8 cellular contexts compared by ENCODE assay signal in the genomic region with DNA sequence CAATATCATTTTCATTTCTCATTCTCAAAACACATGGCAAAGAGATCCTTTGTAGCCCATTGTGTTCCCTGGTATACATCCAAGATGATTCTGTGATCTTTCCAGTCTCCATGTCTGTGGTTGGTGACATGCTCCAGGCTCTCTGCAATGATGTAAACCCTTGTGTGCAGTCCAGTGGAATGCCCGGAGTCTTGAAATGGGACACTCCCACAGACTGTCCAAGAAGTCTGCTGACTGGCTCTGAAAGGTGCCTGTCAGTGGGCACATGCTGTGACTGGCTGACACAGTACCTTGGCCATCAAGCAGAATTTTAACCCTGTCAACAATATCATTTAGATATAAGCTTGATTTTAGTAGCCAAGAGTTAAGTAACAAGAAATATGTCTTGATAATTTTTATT.
DNase-seq lines count a peak whose midpoint lies in the region; TF ChIP-seq lines count a peak whose summit lies in the region.

No MANE protein-coding gene starts in this region.

- no peaks in the 10 kb centered on the region for H3K9me3 Mint-ChIP-seq in activated T-helper 2 cell treated with anti-CD3 and anti-CD28 coated beads, Interferon-gamma antibody, Interleukin-2, Interleukin-4, amounts not matched to agents 10 μg/mL and 5 μg/mL and 100 μg/mL, durations not matched to agents 14 hours and 24 hours and 36 hours

- H3K79me2 ChIP-seq in mammary epithelial cell (ENCODE audit: insufficient read depth, low read length) = no peaks in the 10 kb centered on the region

- H3K36me3 Mint-ChIP-seq in activated T-helper 2 cell treated with anti-CD3 and anti-CD28 coated beads, Interferon-gamma antibody, Interleukin-2, Interleukin-4, amounts not matched to agents 10 μg/mL and 5 μg/mL and 100 μg/mL, durations not matched to agents 14 hours and 24 hours and 36 hours (ENCODE audit: low read depth) = no peaks in the 10 kb centered on the region

- CTCF ChIA-PET in mammary epithelial cell (lab: Charles Lee; ENCODE audit: low non-redundant PET) = no interaction called here

- intact Hi-C loops in mammary epithelial cell (cut with micrococcal nuclease) = no loop called here
- intact Hi-C loops in activated T-helper 2 cell treated with anti-CD3 and anti-CD28 coated beads, Interferon-gamma antibody, Interleukin-2, Interleukin-4, amounts not matched to agents 10 μg/mL and 5 μg/mL and 100 μg/mL, durations not matched to agents 14 hours and 24 hours and 36 hours (cut with micrococcal nuclease) = no loop called here

- H3K4me1 Mint-ChIP-seq in activated T-helper 2 cell treated with anti-CD3 and anti-CD28 coated beads, Interferon-gamma antibody, Interleukin-2, Interleukin-4, amounts not matched to agents 10 μg/mL and 5 μg/mL and 100 μg/mL, durations not matched to agents 14 hours and 24 hours and 36 hours (ENCODE audit: low read depth) = no peaks in the 10 kb centered on the region

- WGBS in mammary epithelial cell (ENCODE audit: low coverage, missing lambda C conversion rate) = 0% methylated on average over 1 of the region's 1 CpG

- no peaks in the 10 kb centered on the region for H3K4me1 ChIP-seq in mammary epithelial cell (ENCODE audit: insufficient read depth, low read length)

- H3K4me3 ChIP-seq in HFF-Myc (replicated peaks; ENCODE audit: low read depth, low read length) = no peak overlapping the region
- no peak overlapping the region for H3K4me3 ChIP-seq in mammary epithelial cell (replicated peaks in 1 of 3; ENCODE audit: insufficient read depth in 1 of 3, low read depth in 2 of 3, low read length in 3 of 3)

- H3K9me3 ChIP-seq in mammary epithelial cell (replicated peaks; ENCODE audit: insufficient read depth, low read length) = no peaks in the 10 kb centered on the region

- H4K20me1 ChIP-seq in mammary epithelial cell (ENCODE audit: insufficient read depth, low read length) = no peaks in the 10 kb centered on the region

- dilution Hi-C loops in mammary epithelial cell (cut with HindIII; ENCODE audit: low sequenced_read_pairs) = no loop called here

- no peak overlapping the region for H3K4me3 Mint-ChIP-seq in activated T-helper 2 cell treated with anti-CD3 and anti-CD28 coated beads, Interferon-gamma antibody, Interleukin-2, Interleukin-4, amounts not matched to agents 10 μg/mL and 5 μg/mL and 100 μg/mL, durations not matched to agents 14 hours and 24 hours and 36 hours (ENCODE audit: low read depth)

- H3K27ac ChIP-seq in mammary epithelial cell (ENCODE audit: insufficient read depth, low read depth, low read length) (no peak overlapping the region), substantia nigra (ENCODE audit: low read depth, low read length, poor library complexity, severe bottlenecking) (peak overlapping the region; percentile 84)

- in situ Hi-C loops in mammary epithelial cell (cut with MboI; ENCODE audit: low sequenced_read_pairs in 2 of 2) = no loop called here

- H3K27me3 ChIP-seq in mammary epithelial cell (ENCODE audit: insufficient read depth, low read length) = no peaks in the 10 kb centered on the region

- DNase-seq in HFF-Myc (ENCODE audit: extremely low read depth, low read depth) (peak; percentile 19), mammary epithelial cell (peak; percentile 62), inferior parietal cortex (ENCODE audit: extremely low spot score) (peak; percentile 87), substantia nigra (lab: John Stamatoyannopoulos, UW) (peak in 48 of 49 donors; percentile 9 to 94 (median 78)), COLO668 (lab: John Stamatoyannopoulos, UW; ENCODE audit: unreplicated experiment) (no peak)
- DNase-seq in activated T-helper 2 cell treated with anti-CD3 and anti-CD28 coated beads, Interferon-gamma antibody, Interleukin-2, Interleukin-4, amounts not matched to agents 10 μg/mL and 5 μg/mL and 100 μg/mL, durations not matched to agents 14 hours and 24 hours and 36 hours (ENCODE audit: low spot score) = no peak
- DNase-seq in NK-92 treated with Interleukin-12 subunit alpha and Interleukin-12 subunit beta, amount 100 ng/mL, for 24 hours (lab: John Stamatoyannopoulos, UW) = no peak
- DNase-seq in activated naive CD4-positive, alpha-beta T cell treated with anti-CD3 and anti-CD28 coated beads, Interleukin-2, amount 50 U/mL, for 16 hours = no peak

- no peak overlapping the region for H3K4me2 ChIP-seq in mammary epithelial cell (ENCODE audit: insufficient read depth, low read depth, low read length)

- H3K27ac Mint-ChIP-seq in activated T-helper 2 cell treated with anti-CD3 and anti-CD28 coated beads, Interferon-gamma antibody, Interleukin-2, Interleukin-4, amounts not matched to agents 10 μg/mL and 5 μg/mL and 100 μg/mL, durations not matched to agents 14 hours and 24 hours and 36 hours = no peak overlapping the region

- no peaks in the 10 kb centered on the region for H3K36me3 ChIP-seq in mammary epithelial cell (ENCODE audit: insufficient read depth, low read length)

- no TSS peak for BruUV-seq in mammary epithelial cell (replicated peaks; lab: Mats Ljungman, UMichigan)

- H3K27me3 Mint-ChIP-seq in activated T-helper 2 cell treated with anti-CD3 and anti-CD28 coated beads, Interferon-gamma antibody, Interleukin-2, Interleukin-4, amounts not matched to agents 10 μg/mL and 5 μg/mL and 100 μg/mL, durations not matched to agents 14 hours and 24 hours and 36 hours (ENCODE audit: low read depth) = peaks cover 30% of the 10 kb centered on the region

- H3K9ac ChIP-seq in mammary epithelial cell (ENCODE audit: insufficient read depth, low read length) = no peak overlapping the region

- H2AFZ ChIP-seq in mammary epithelial cell (ENCODE audit: low read depth, low read length) = no peak overlapping the region

- TF ChIP-seq CTCF in HFF-Myc (IDR thresholded peaks at IDR 0.05; ENCODE audit: low read depth, low read length, missing control alignments) (no peak), mammary epithelial cell (conservative IDR thresholded peaks at IDR 0.05 in 1 of 2, IDR thresholded peaks at IDR 0.05 in 1 of 2; ENCODE audit: extremely low read depth in 1 of 2, insufficient read depth in 1 of 2, low read depth in 1 of 2, low read length in 2 of 2) (no peak)

Comparison
In these comparisons a context has a peak if more than half of its experiments do, and no peak if none do; other contexts are left out.
1. DNase-seq: peak in HFF-Myc (single experiment), mammary epithelial cell (single experiment), inferior parietal cortex (single experiment) and substantia nigra (48 of 49); none in activated T-helper 2 cell treated with anti-CD3 and anti-CD28 coated beads, Interferon-gamma antibody, Interleukin-2, Interleukin-4, amounts not matched to agents 10 μg/mL and 5 μg/mL and 100 μg/mL, durations not matched to agents 14 hours and 24 hours and 36 hours (single experiment), NK-92 treated with Interleukin-12 subunit alpha and Interleukin-12 subunit beta, amount 100 ng/mL, for 24 hours (single experiment), activated naive CD4-positive, alpha-beta T cell treated with anti-CD3 and anti-CD28 coated beads, Interleukin-2, amount 50 U/mL, for 16 hours (single experiment) and COLO668 (single experiment).